12 cellular contexts compared by ENCODE assay signal in the genomic region with DNA sequence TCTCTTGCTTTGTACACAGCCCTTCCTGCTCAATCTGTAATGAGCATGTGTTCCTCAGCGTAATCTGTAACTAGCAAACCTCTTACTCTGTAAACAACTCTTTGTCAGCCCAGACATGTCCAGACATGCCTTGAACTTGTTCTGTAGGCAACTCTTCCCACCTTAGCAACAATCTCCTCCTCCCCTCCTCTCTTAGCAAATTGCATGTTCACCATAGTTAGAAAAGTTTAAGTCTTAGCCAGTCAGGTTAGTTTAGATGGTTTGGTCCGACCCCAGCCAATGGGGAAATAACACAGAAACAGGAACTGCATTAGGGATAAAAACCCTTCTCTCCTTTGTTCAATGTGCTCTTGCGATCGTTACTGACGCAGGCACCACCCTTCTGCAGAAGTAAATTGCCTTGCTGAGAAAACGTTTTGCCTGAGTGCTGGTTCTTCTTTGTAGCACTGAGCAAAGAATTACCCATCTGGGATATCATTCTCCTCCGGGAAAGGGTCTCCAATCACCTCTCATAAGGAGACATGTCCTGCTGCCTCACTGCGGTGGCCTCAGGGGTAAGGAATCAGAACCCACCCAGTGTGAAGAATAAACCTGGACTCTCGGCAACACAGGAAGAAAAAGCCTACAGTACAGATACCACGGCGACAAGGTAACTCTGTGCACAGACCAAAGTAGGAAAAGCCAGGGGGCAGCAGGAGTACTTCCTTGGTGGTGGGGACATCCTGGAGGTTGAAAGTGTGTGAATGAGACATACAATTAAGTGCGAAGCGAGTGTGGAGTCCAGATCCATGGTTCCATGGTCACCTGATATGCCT. TPM values are rescaled to one million over a fixed set of nuclear protein-coding genes. Genes with fewer than 3 reads are reported as not detected.
DNase-seq lines count a peak whose midpoint lies in the region; ATAC-seq, FAIRE-seq and TF ChIP-seq lines count a peak whose summit lies in the region.
"Had no signal": no experiment of that assay in that cellular context is flagged by ENCODE, and none has a peak within 500 bp of the region (broad histone marks: within the 10 kb centered on the region; RNA-seq: fewer than 3 reads in every experiment).

No MANE protein-coding gene starts in this region.

- in situ Hi-C loops in K562 (cut with MboI), result no loop called here

- H3K4me2 ChIP-seq in K562 (ENCODE audit: insufficient read depth, low read length), result no peak overlapping the region

- H3K4me3 ChIP-seq in K562 (no peak overlapping the region), Peyer's patch (no peak overlapping the region)
- H3K4me3 ChIP-seq: transverse colon had no signal

- POLR2A ChIA-PET in K562 (lab: Yijun Ruan, JAX), result no interaction called here

- no peak for TF ChIP-seq EP300 in K562 (IDR thresholded peaks at IDR 0.05; ENCODE audit: low read length)

- TF ChIP-seq CTCF in K562 (IDR thresholded peaks at IDR 0.05 in 2 of 3, conservative IDR thresholded peaks at IDR 0.05 in 1 of 3; ENCODE audit: insufficient read depth in 2 of 3, low read depth in 1 of 3, low read length in 3 of 3) (no peak), Peyer's patch (IDR thresholded peaks at IDR 0.05) (no peak)

- TF ChIP-seq POLR2A in K562 (conservative IDR thresholded peaks at IDR 0.05) (no peak), Peyer's patch (IDR thresholded peaks at IDR 0.05) (no peak)

- no peaks in the 10 kb centered on the region for H3K27me3 ChIP-seq in K562 (ENCODE audit: control insufficient read depth in 2 of 2, insufficient read depth in 2 of 2, low read length in 2 of 2)
- no peaks in the 10 kb centered on the region for H3K27me3 ChIP-seq in Peyer's patch
- H3K27me3 ChIP-seq: transverse colon had no signal

- H3K9me3 ChIP-seq in K562 (replicated peaks; ENCODE audit: control insufficient read depth, insufficient read depth, low read depth, low read length) (peaks cover 12% of the 10 kb centered on the region), Peyer's patch (peaks cover 0 to 24% (median 12%) of the 10 kb centered on the region in 4 donors)

- WGBS in K562 (ENCODE audit: insufficient coverage, low coverage, missing lambda C conversion rate), result 88% methylated on average over 13 of the region's 13 CpGs

- peaks cover 3% of the 10 kb centered on the region for H3K36me3 ChIP-seq in K562 (ENCODE audit: control insufficient read depth, insufficient read depth, low read length)
- peaks cover 0 to 14% (median 0%) of the 10 kb centered on the region in 3 donors for H3K36me3 ChIP-seq in Peyer's patch
- H3K36me3 ChIP-seq: transverse colon had no signal

- H3K79me2 ChIP-seq in K562 (ENCODE audit: control insufficient read depth, insufficient read depth, low read length), result no peaks in the 10 kb centered on the region

- ATAC-seq in K562, result no peak
- ATAC-seq in GM19035 (IDR thresholded peaks at IDR 0.05; ENCODE audit: unreplicated experiment), result no peak

- CTCF ChIA-PET in K562 (lab: Yijun Ruan, JAX; ENCODE audit: low intra/inter-chr PET ratio), result no interaction called here

- TF ChIP-seq RAD21 in K562 (CRISPR knock-in tag; conservative IDR thresholded peaks at IDR 0.05 in 1 of 2, IDR thresholded peaks at IDR 0.05 in 1 of 2), result no peak

- no peaks in the 10 kb centered on the region for H4K20me1 ChIP-seq in K562 (replicated peaks; ENCODE audit: control insufficient read depth, insufficient read depth, low read length)

- H3K9me1 ChIP-seq in K562 (ENCODE audit: control insufficient read depth, insufficient read depth, low read length), result no peaks in the 10 kb centered on the region

- DNase-seq in DMS53 (lab: John Stamatoyannopoulos, UW) (peak; percentile 46), DMS53 treated with DMSO at 0.1 percent for 48 hours (lab: John Stamatoyannopoulos, UW; ENCODE audit: unreplicated experiment) (no peak), Kasumi-1 (lab: John Stamatoyannopoulos, UW) (peak; percentile 39 to 57), K562 (ENCODE audit: extremely low read depth in 1 of 4, low spot score in 3 of 4) (no peak), myocyte (ENCODE audit: low read depth) (peak; percentile 35), Peyer's patch (no peak), DMS114 treated with DMSO at 0.1 percent for 48 hours (lab: John Stamatoyannopoulos, UW; ENCODE audit: unreplicated experiment) (no peak)
- DNase-seq: effector CD4-positive, alpha-beta T cell; NCI-H524; occipital lobe; transverse colon had no signal

- intact Hi-C loops in K562 (cut with micrococcal nuclease), result no loop called here

- no TSS peak for BruUV-seq in K562 (replicated peaks; lab: Mats Ljungman, UMichigan)

- H2AFZ ChIP-seq in K562 (ENCODE audit: low read depth, low read length), result no peak overlapping the region

- no peak overlapping the region for H3K9ac ChIP-seq in K562 (ENCODE audit: insufficient read depth in 1 of 2, low read depth in 2 of 2, low read length in 2 of 2)

- H3K4me1 ChIP-seq in K562 (replicated peaks in 1 of 2; ENCODE audit: control insufficient read depth in 2 of 2, insufficient read depth in 2 of 2, low read length in 2 of 2) (no peaks in the 10 kb centered on the region), Peyer's patch (no peaks in the 10 kb centered on the region)
- H3K4me1 ChIP-seq: transverse colon had no signal

- no peak for FAIRE-seq in K562 (lab: Jason Lieb, UNC)

- H3K27ac ChIP-seq in K562 (ENCODE audit: extremely low read depth, low read depth, low read length), result no peak overlapping the region
- no peak overlapping the region for H3K27ac ChIP-seq in Peyer's patch
- H3K27ac ChIP-seq: transverse colon had no signal

TF ChIP-seq in K562, 482 proteins besides CTCF, POLR2A, EP300 and RAD21 (continues in another document):
- TF ChIP-seq TARDBP (IDR thresholded peaks at IDR 0.05), result no peak
- peak; percentile 96 for TF ChIP-seq CBX5 (IDR thresholded peaks at IDR 0.05; ENCODE audit: borderline replicate concordance, low read depth)
- no peak for TF ChIP-seq FOXM1 (IDR thresholded peaks at IDR 0.05; ENCODE audit: low read depth)
- TF ChIP-seq FOXM1 (CRISPR knock-in tag; IDR thresholded peaks at IDR 0.05; ENCODE audit: low read depth), result no peak
- TF ChIP-seq ZNF785 (CRISPR knock-in tag; IDR thresholded peaks at IDR 0.05), result no peak
- 0 out of 2 replicates have a peak, but pooled peaks have one; percentile 55 for TF ChIP-seq ZEB2 (IDR thresholded peaks at IDR 0.05)
- TF ChIP-seq CBX3 (IDR thresholded peaks at IDR 0.05; ENCODE audit: borderline replicate concordance in 1 of 2, low read length in 2 of 2), result peak in 1 of 2 experiments; percentile 100; a peak in 2 of 3 replicates
- TF ChIP-seq, protein P1, sequence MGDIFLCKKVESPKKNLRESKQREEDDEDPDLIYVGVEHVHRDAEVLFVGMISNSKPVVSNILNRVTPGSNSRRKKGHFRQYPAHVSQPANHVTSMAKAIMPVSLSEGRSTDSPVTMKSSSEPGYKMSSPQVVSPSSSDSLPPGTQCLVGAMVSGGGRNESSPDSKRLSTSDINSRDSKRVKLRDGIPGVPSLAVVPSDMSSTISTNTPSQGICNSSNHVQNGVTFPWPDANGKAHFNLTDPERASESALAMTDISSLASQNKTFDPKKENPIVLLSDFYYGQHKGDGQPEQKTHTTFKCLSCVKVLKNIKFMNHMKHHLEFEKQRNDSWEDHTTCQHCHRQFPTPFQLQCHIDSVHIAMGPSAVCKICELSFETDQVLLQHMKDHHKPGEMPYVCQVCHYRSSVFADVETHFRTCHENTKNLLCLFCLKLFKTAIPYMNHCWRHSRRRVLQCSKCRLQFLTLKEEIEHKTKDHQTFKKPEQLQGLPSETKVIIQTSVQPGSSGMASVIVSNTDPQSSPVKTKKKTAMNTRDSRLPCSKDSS (IDR thresholded peaks at IDR 0.05; ENCODE audit: low read depth, partially characterized antibody), result peak; percentile 98
- peak in 1 of 2 experiments; percentile 34; a peak in 1 of 4 replicates for TF ChIP-seq ARNT (IDR thresholded peaks at IDR 0.05)
- peak; percentile 80; the same call in 1 of the 2 replicates for TF ChIP-seq CBX1 (IDR thresholded peaks at IDR 0.05; ENCODE audit: low read depth)
- peak; percentile 91 for TF ChIP-seq TRIM28 (IDR thresholded peaks at IDR 0.05)

RNA-seq across cellular contexts. Expression of a gene that starts 26.2 kb away (rescaled TPM):
- not detected in 2 replicates for total RNA-seq in K562 (2011; cell fraction: chromatin; rRNA removed; ENCODE audit: low replicate concordance)
- not detected in 2 replicates for total RNA-seq in K562 (2011; cell fraction: nucleolus; rRNA removed)
- 0.31 TPM in 1 of 2 replicates, not detected in the other for total RNA-seq in K562 (2011; cell fraction: nucleoplasm; rRNA removed)
- total RNA-seq in K562 (2014; rRNA removed) (not detected in 2 replicates), K562 (2014; rRNA removed; fragmentation: Illumina TruSeq; extraction: Trizol) (not detected in 2 replicates), K562 (2015; rRNA removed; fragmentation: Illumina TruSeq; extraction: Trizol) (not detected in 2 replicates), K562 (2021) (0.09 TPM in 1 of 2 replicates, not detected in the other), myocyte (0.10 and 1.4 TPM in 2 replicates), Peyer's patch (10 to 100 TPM in 2 of 4 donors, 1 to 10 TPM in 2; 6.1 to 28.9 (median 12.2) TPM)
- polyA plus RNA-seq in K562 (2011; rRNA removed) (0.03 and 0.05 TPM in 2 replicates), K562 (2014; fragmentation: Illumina TruSeq; extraction: Trizol) (not detected in 2 replicates), K562 (2014; fragmentation: Nextera tagmentation; extraction: Ambion mirVana) (under 1 TPM; 0.03 to 0.30 TPM), K562 (2014; rRNA removed) (not detected in 2 replicates)
- polyA plus RNA-seq in K562 (2011; cell fraction: cytosol; rRNA removed), result not detected in 2 replicates
- polyA plus RNA-seq in K562 (2011; cell fraction: nucleus; rRNA removed), result not detected in 2 replicates
- 0.08 TPM in 1 of 2 replicates, not detected in the other for polyA plus RNA-seq in K562 (2012)
- polyA minus RNA-seq in K562 (2011; rRNA and poly(A)+ RNA removed), result 0.15 TPM in 1 of 2 replicates, not detected in the other
- polyA minus RNA-seq in K562 (2011; cell fraction: cytosol; rRNA and poly(A)+ RNA removed), result not detected in 2 replicates
- polyA minus RNA-seq in K562 (2011; cell fraction: nucleus; rRNA and poly(A)+ RNA removed), result 0.33 TPM in 1 of 2 replicates, not detected in the other
- 0.30 TPM for polyA plus RNA-seq in myocyte (2012)

Comparison
In these comparisons a context has a peak if more than half of its experiments do, and no peak if none do; other contexts are left out.
1. DNase-seq: peak in DMS53 (single experiment), Kasumi-1 (2 of 2) and myocyte (single experiment); none in DMS53 treated with DMSO at 0.1 percent for 48 hours (single experiment), K562 (0 of 4), Peyer's patch (0 of 3) and DMS114 treated with DMSO at 0.1 percent for 48 hours (single experiment).